In the genomic region with DNA sequence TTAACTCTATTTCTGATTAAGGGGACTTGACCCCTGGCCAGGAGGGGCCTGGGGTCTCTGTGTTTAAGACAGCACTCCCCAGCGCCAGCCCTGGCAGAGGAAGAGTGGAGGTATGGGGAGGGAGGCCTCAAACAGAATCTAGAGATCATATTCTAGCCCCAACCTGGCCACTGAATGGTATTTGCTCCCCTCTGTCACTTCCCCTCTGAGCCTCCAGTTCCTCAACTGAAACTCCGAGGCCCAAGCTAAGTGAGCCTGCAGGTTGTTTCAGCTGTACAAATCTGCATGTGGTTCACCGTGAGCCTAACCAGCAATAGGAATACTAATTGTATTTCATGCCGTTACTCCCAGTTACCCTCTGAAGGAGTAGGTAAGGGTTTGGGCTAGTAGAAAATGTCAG, we compare ENCODE assay signal across 19 cellular contexts. TPM values are rescaled to one million over a fixed set of nuclear protein-coding genes. Genes with fewer than 3 reads are reported as not detected.
DNase-seq lines count a peak whose midpoint lies in the region; ATAC-seq, FAIRE-seq and TF ChIP-seq lines count a peak whose summit lies in the region.
"Had no signal": no experiment of that assay in that cellular context is flagged by ENCODE, and none has a peak within 500 bp of the region (broad histone marks: within the 10 kb centered on the region; RNA-seq: fewer than 3 reads in every experiment).

No MANE protein-coding gene starts in this region.

- TF ChIP-seq RAD21 in K562 (CRISPR knock-in tag; conservative IDR thresholded peaks at IDR 0.05 in 1 of 2, IDR thresholded peaks at IDR 0.05 in 1 of 2), result no peak

- TF ChIP-seq POLR2A in heart left ventricle (IDR thresholded peaks at IDR 0.05) (no peak), K562 (conservative IDR thresholded peaks at IDR 0.05) (no peak)

- H2AFZ ChIP-seq in K562 (ENCODE audit: low read depth, low read length), result no peak overlapping the region
- H2AFZ ChIP-seq: GM23248, PC-9 had no signal

- H3K27ac Mint-ChIP-seq in type B pancreatic cell, result no peak overlapping the region

- DNase-seq in cardiac muscle cell (ENCODE audit: low read depth in 1 of 2, low spot score in 1 of 2) (no peak), heart left ventricle (no peak), HL-60 (ENCODE audit: low read depth in 1 of 2, low spot score in 1 of 2) (peak in 1 of 2 experiments; percentile 46), K562 (ENCODE audit: extremely low read depth in 1 of 4, low spot score in 3 of 4) (no peak), type B pancreatic cell (ENCODE audit: extremely low spot score, unreplicated experiment) (peak; percentile 32)
- DNase-seq: GDM1, GM23248, HCEC 1CT, NCI-H1048, NCI-H1436, NCI-H1930, NCI-H226, PC-9 had no signal

- no peak for FAIRE-seq in K562 (lab: Jason Lieb, UNC)
- FAIRE-seq: GM19239 had no signal

- H3K79me2 ChIP-seq in K562 (ENCODE audit: control insufficient read depth, insufficient read depth, low read length), result no peaks in the 10 kb centered on the region

- no peaks in the 10 kb centered on the region for H3K27me3 Mint-ChIP-seq in type B pancreatic cell

- intact Hi-C loops in heart left ventricle (cut with DNase I), result loop anchor here in 1 of 10 donors (5.0 kb wide), 1 partner anchor 37 kb away; a partner anchor contains a TSS
- intact Hi-C loops in K562 (cut with micrococcal nuclease), result no loop called here

- H3K4me2 ChIP-seq in K562 (ENCODE audit: insufficient read depth, low read length), result no peak overlapping the region
- H3K4me2 ChIP-seq: KMS-11, PC-9 had no signal

- peaks cover 20% of the 10 kb centered on the region for H3K36me3 ChIP-seq in cardiac muscle cell
- peaks cover 0 to 62% (median 51%) of the 10 kb centered on the region in 9 donors for H3K36me3 ChIP-seq in heart left ventricle
- peaks cover 69% of the 10 kb centered on the region for H3K36me3 ChIP-seq in K562 (ENCODE audit: control insufficient read depth, insufficient read depth, low read length)

- BruUV-seq in K562 (replicated peaks; lab: Mats Ljungman, UMichigan), result no TSS peak

- H3K4me3 ChIP-seq in cardiac muscle cell (no peak overlapping the region), heart left ventricle (no peak overlapping the region), HL-60 (replicated peaks; ENCODE audit: insufficient read depth, low read length) (no peak overlapping the region), K562 (no peak overlapping the region)
- H3K4me3 ChIP-seq: GM23248, PC-9, SJSA1 had no signal

- H3K4me1 ChIP-seq in cardiac muscle cell (ENCODE audit: low read depth) (peaks cover 15% of the 10 kb centered on the region), heart left ventricle (peaks cover 0 to 60% (median 5%) of the 10 kb centered on the region in 12 donors), K562 (replicated peaks in 1 of 2; ENCODE audit: control insufficient read depth in 2 of 2, insufficient read depth in 2 of 2, low read length in 2 of 2) (no peaks in the 10 kb centered on the region; a peak in 1 of 5 replicates)

- ATAC-seq in heart left ventricle (no peak), K562 (peak; percentile 7), HG03095 (IDR thresholded peaks at IDR 0.05; ENCODE audit: unreplicated experiment) (no peak), GM21529 (IDR thresholded peaks at IDR 0.05; ENCODE audit: unreplicated experiment) (no peak)

- in situ Hi-C loops in K562 (cut with MboI), result no loop called here

- H3K9me3 Mint-ChIP-seq in type B pancreatic cell, result no peaks in the 10 kb centered on the region
- H3K9me3 Mint-ChIP-seq: CD14-positive monocyte had no signal

- POLR2A ChIA-PET in K562 (lab: Yijun Ruan, JAX), result interaction anchor here (0.6 to 2.6 kb wide), 8 partner anchors 11 to 97 kb away, joined by 3 to 12 read pairs (median 4); a partner anchor contains a TSS

- H3K27me3 ChIP-seq in cardiac muscle cell (no peaks in the 10 kb centered on the region), heart left ventricle (no peaks in the 10 kb centered on the region), HL-60 (ENCODE audit: insufficient read depth, poor library complexity, severe bottlenecking) (no peaks in the 10 kb centered on the region), K562 (ENCODE audit: control insufficient read depth in 2 of 2, insufficient read depth in 2 of 2, low read length in 2 of 2) (no peaks in the 10 kb centered on the region)
- H3K27me3 ChIP-seq: SJSA1 had no signal

- no peak overlapping the region for H3K4me3 Mint-ChIP-seq in type B pancreatic cell
- H3K4me3 Mint-ChIP-seq: CD14-positive monocyte had no signal

- TF ChIP-seq CTCF in cardiac muscle cell (IDR thresholded peaks at IDR 0.05; ENCODE audit: low read depth, low read length) (no peak), heart left ventricle (IDR thresholded peaks at IDR 0.05) (no peak), HL-60 (IDR thresholded peaks at IDR 0.05; ENCODE audit: insufficient read depth, low read length) (no peak), K562 (IDR thresholded peaks at IDR 0.05 in 2 of 3, conservative IDR thresholded peaks at IDR 0.05 in 1 of 3; ENCODE audit: insufficient read depth in 2 of 3, low read depth in 1 of 3, low read length in 3 of 3) (no peak), type B pancreatic cell (conservative IDR thresholded peaks at IDR 0.05) (no peak)

- no peak overlapping the region for H3K9ac ChIP-seq in K562 (ENCODE audit: insufficient read depth in 1 of 2, low read depth in 2 of 2, low read length in 2 of 2)
- H3K9ac ChIP-seq: GM23248, KMS-11 had no signal

- no peak for TF ChIP-seq EP300 in K562 (IDR thresholded peaks at IDR 0.05; ENCODE audit: low read length)

- 82 to 92% (median 89%) methylated on average over 3 to 4 of the region's 4 CpGs for WGBS in heart left ventricle, 4 donors
- WGBS in K562 (ENCODE audit: insufficient coverage, low coverage, missing lambda C conversion rate), result 53% methylated on average over 4 of the region's 4 CpGs

- peaks cover 4% of the 10 kb centered on the region; the same call in 1 of the 2 replicates for H4K20me1 ChIP-seq in K562 (replicated peaks; ENCODE audit: control insufficient read depth, insufficient read depth, low read length)

- H3K9me1 ChIP-seq in K562 (ENCODE audit: control insufficient read depth, insufficient read depth, low read length), result no peaks in the 10 kb centered on the region

- H3K36me3 Mint-ChIP-seq in type B pancreatic cell, result peaks cover 29% of the 10 kb centered on the region

- peak overlapping the region; percentile 48 for H3K27ac ChIP-seq in cardiac muscle cell
- H3K27ac ChIP-seq in heart left ventricle, result peak overlapping the region in 2 of 12 donors; percentile 3 to 64
- H3K27ac ChIP-seq in HL-60 (replicated peaks), result peak overlapping the region; percentile 45
- no peak overlapping the region for H3K27ac ChIP-seq in K562 (ENCODE audit: extremely low read depth, low read depth, low read length)
- H3K27ac ChIP-seq: GM23248, KMS-11, PC-9, SJSA1 had no signal

- H3K4me1 Mint-ChIP-seq in type B pancreatic cell (ENCODE audit: unreplicated experiment), result no peaks in the 10 kb centered on the region

- CTCF ChIA-PET in K562 (lab: Yijun Ruan, JAX; ENCODE audit: low intra/inter-chr PET ratio), result no interaction called here

- no peaks in the 10 kb centered on the region for H3K9me3 ChIP-seq in cardiac muscle cell (ENCODE audit: low read depth)
- no peaks in the 10 kb centered on the region for H3K9me3 ChIP-seq in heart left ventricle
- no peaks in the 10 kb centered on the region for H3K9me3 ChIP-seq in K562 (replicated peaks; ENCODE audit: control insufficient read depth, insufficient read depth, low read depth, low read length)
- H3K9me3 ChIP-seq: SJSA1 had no signal

RNA-seq across cellular contexts. Expression of a gene that starts 36.0 kb away (rescaled TPM):
- total RNA-seq in cardiac muscle cell (10.6 and 27.2 TPM in 2 replicates), heart left ventricle (10 to 100 TPM; 16.3 to 78.3 (median 45.7) TPM), K562 (2014; rRNA removed) (90.3 and 90.7 TPM in 2 replicates), K562 (2014; rRNA removed; fragmentation: Illumina TruSeq; extraction: Trizol) (80.3 and 96.1 TPM in 2 replicates), K562 (2015; rRNA removed; fragmentation: Illumina TruSeq; extraction: Trizol) (68.9 and 78.4 TPM in 2 replicates), K562 (2021) (384 and 454 TPM in 2 replicates), type B pancreatic cell (ENCODE audit: low replicate concordance) (119 and 156 TPM in 2 replicates)
- polyA plus RNA-seq in cardiac muscle cell (77.5 and 102 TPM in 2 replicates), heart left ventricle (10 to 100 TPM; 58.6 to 66.1 TPM), K562 (2011; rRNA removed) (135 and 147 TPM in 2 replicates), K562 (2014; fragmentation: Illumina TruSeq; extraction: Trizol) (711 and 815 TPM in 2 replicates), K562 (2014; fragmentation: Nextera tagmentation; extraction: Ambion mirVana) (100 to 1,000 TPM in 1 of 2 experiments, 10 to 100 TPM in 1; 87.2 to 141 TPM), K562 (2014; rRNA removed) (331 and 380 TPM in 2 replicates)
- total RNA-seq in K562 (2011; cell fraction: chromatin; rRNA removed; ENCODE audit: low replicate concordance), result 103 and 181 TPM in 2 replicates
- 53.9 and 79.2 TPM in 2 replicates for total RNA-seq in K562 (2011; cell fraction: nucleolus; rRNA removed)
- 96.2 and 106 TPM in 2 replicates for total RNA-seq in K562 (2011; cell fraction: nucleoplasm; rRNA removed)
- 19.4 and 46.5 TPM in 2 replicates for polyA plus RNA-seq in K562 (2011; cell fraction: cytosol; rRNA removed)
- polyA plus RNA-seq in K562 (2011; cell fraction: nucleus; rRNA removed), result 41.5 and 53.7 TPM in 2 replicates
- polyA plus RNA-seq in K562 (2012), result 595 and 725 TPM in 2 replicates
- polyA minus RNA-seq in K562 (2011; rRNA and poly(A)+ RNA removed), result 117 and 146 TPM in 2 replicates
- polyA minus RNA-seq in K562 (2011; cell fraction: cytosol; rRNA and poly(A)+ RNA removed), result 105 and 106 TPM in 2 replicates
- 31.2 and 52.8 TPM in 2 replicates for polyA minus RNA-seq in K562 (2011; cell fraction: nucleus; rRNA and poly(A)+ RNA removed)

RNA-seq across cellular contexts. Expression of a gene that starts 37.4 kb away (rescaled TPM):
- total RNA-seq in cardiac muscle cell, result 49.4 and 68.7 TPM in 2 replicates
- 55.3 and 95.4 TPM in 2 replicates for polyA plus RNA-seq in cardiac muscle cell
- total RNA-seq in heart left ventricle, result 10 to 100 TPM; 24.3 to 59.0 (median 33.7) TPM
- polyA plus RNA-seq in heart left ventricle, result 100 to 1,000 TPM in 1 of 2 donors, 10 to 100 TPM in 1; 45.3 to 144 TPM
- total RNA-seq in K562 (2011; cell fraction: chromatin; rRNA removed; ENCODE audit: low replicate concordance), result 95.6 and 146 TPM in 2 replicates
- total RNA-seq in K562 (2011; cell fraction: nucleolus; rRNA removed), result 97.0 and 106 TPM in 2 replicates
- total RNA-seq in K562 (2011; cell fraction: nucleoplasm; rRNA removed), result 94.6 and 118 TPM in 2 replicates
- 181 and 197 TPM in 2 replicates for total RNA-seq in K562 (2014; rRNA removed)
- 124 and 133 TPM in 2 replicates for total RNA-seq in K562 (2014; rRNA removed; fragmentation: Illumina TruSeq; extraction: Trizol)
- total RNA-seq in K562 (2015; rRNA removed; fragmentation: Illumina TruSeq; extraction: Trizol), result 151 and 156 TPM in 2 replicates
- 127 and 133 TPM in 2 replicates for total RNA-seq in K562 (2021)
- 124 and 143 TPM in 2 replicates for polyA plus RNA-seq in K562 (2011; rRNA removed)
- polyA plus RNA-seq in K562 (2011; cell fraction: cytosol; rRNA removed), result 138 and 150 TPM in 2 replicates
- 49.2 and 61.9 TPM in 2 replicates for polyA plus RNA-seq in K562 (2011; cell fraction: nucleus; rRNA removed)
- 189 and 211 TPM in 2 replicates for polyA plus RNA-seq in K562 (2012)
- polyA plus RNA-seq in K562 (2014; fragmentation: Illumina TruSeq; extraction: Trizol), result 137 TPM in 2 replicates
- 10 to 100 TPM; 37.1 to 64.3 TPM for polyA plus RNA-seq in K562 (2014; fragmentation: Nextera tagmentation; extraction: Ambion mirVana)
- polyA plus RNA-seq in K562 (2014; rRNA removed), result 127 and 141 TPM in 2 replicates
- polyA minus RNA-seq in K562 (2011; rRNA and poly(A)+ RNA removed), result 139 and 167 TPM in 2 replicates
- polyA minus RNA-seq in K562 (2011; cell fraction: cytosol; rRNA and poly(A)+ RNA removed), result 63.5 and 72.7 TPM in 2 replicates
- polyA minus RNA-seq in K562 (2011; cell fraction: nucleus; rRNA and poly(A)+ RNA removed), result 26.9 and 42.3 TPM in 2 replicates
- 44.6 and 48.1 TPM in 2 replicates for total RNA-seq in type B pancreatic cell (ENCODE audit: low replicate concordance)
